In the genomic region with DNA sequence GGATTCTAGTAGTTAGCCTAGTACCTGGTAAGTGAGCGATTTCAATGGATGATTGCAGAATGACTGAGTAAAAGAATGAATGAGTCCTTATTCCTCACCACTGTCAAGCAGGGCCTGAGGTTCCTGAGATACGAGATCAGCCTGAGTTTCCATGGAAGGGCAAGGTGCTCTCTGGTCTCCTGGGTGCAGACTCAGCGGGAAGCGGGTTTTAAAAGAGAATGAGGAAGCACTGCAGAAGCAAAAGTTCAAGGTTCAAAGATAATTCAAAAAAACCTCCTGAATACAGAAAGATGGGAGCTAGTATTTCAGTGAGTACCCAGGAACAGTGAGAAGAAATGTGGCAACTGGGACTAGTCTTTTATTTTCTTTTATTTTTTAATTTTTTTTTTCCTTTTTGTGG, we compare ENCODE assay signal across 19 cellular contexts. TPM values are rescaled to one million over a fixed set of nuclear protein-coding genes. Genes with fewer than 3 reads are reported as not detected.
DNase-seq lines count a peak whose midpoint lies in the region; ATAC-seq and TF ChIP-seq lines count a peak whose summit lies in the region.
"Had no signal": no experiment of that assay in that cellular context is flagged by ENCODE, and none has a peak within 500 bp of the region (broad histone marks: within the 10 kb centered on the region; RNA-seq: fewer than 3 reads in every experiment).

No MANE protein-coding gene starts in this region.

- H3K9me3 Mint-ChIP-seq in natural killer cell (peaks cover under 1 to 3% of the 10 kb centered on the region in 2 donors), endothelial cell (ENCODE audit: unreplicated experiment) (peaks cover 4% of the 10 kb centered on the region), neural crest cell (peaks cover 11% of the 10 kb centered on the region)
- H3K9me3 Mint-ChIP-seq in natural killer cell treated with Interleukin-12 subunit alpha and Interleukin-12 subunit beta and Interleukin-15 and Interleukin-18, amount 100 ng/mL, for 72 hours: peaks cover 3% of the 10 kb centered on the region
- peaks cover 19% of the 10 kb centered on the region for H3K9me3 Mint-ChIP-seq in activated CD4-positive, alpha-beta T cell treated with anti-CD3 and anti-CD28 coated beads, Interleukin-2, amount 10 ng/mL, durations not matched to agents 7 days and 5 days

- peaks cover 8% of the 10 kb centered on the region for H3K36me3 Mint-ChIP-seq in natural killer cell
- peaks cover 35% of the 10 kb centered on the region for H3K36me3 Mint-ChIP-seq in natural killer cell treated with Interleukin-12 subunit alpha and Interleukin-12 subunit beta and Interleukin-15 and Interleukin-18, amount 100 ng/mL, for 72 hours
- H3K36me3 Mint-ChIP-seq in endothelial cell (ENCODE audit: low read depth, unreplicated experiment): peaks cover 62% of the 10 kb centered on the region
- H3K36me3 Mint-ChIP-seq in neural crest cell (ENCODE audit: low read depth): peaks cover 67% of the 10 kb centered on the region
- H3K36me3 Mint-ChIP-seq in activated CD4-positive, alpha-beta T cell treated with anti-CD3 and anti-CD28 coated beads, Interleukin-2, amount 10 ng/mL, durations not matched to agents 7 days and 5 days (ENCODE audit: low read depth): peaks cover 59% of the 10 kb centered on the region

- no peak for TF ChIP-seq CTCF in natural killer cell (IDR thresholded peaks at IDR 0.05)
- TF ChIP-seq CTCF in endothelial cell (IDR thresholded peaks at IDR 0.05; ENCODE audit: unreplicated experiment): no peak
- no peak for TF ChIP-seq CTCF in neural crest cell (conservative IDR thresholded peaks at IDR 0.05)
- no peak for TF ChIP-seq CTCF in foreskin fibroblast (IDR thresholded peaks at IDR 0.05; ENCODE audit: low read depth, low read length)

- peaks cover 12 to 36% of the 10 kb centered on the region in 2 donors for H3K4me1 Mint-ChIP-seq in natural killer cell
- peaks cover 14 to 19% of the 10 kb centered on the region in 2 donors for H3K4me1 Mint-ChIP-seq in natural killer cell treated with Interleukin-12 subunit alpha and Interleukin-12 subunit beta and Interleukin-15 and Interleukin-18, amount 100 ng/mL, for 72 hours (ENCODE audit: low read depth in 2 of 2)
- H3K4me1 Mint-ChIP-seq in endothelial cell (ENCODE audit: unreplicated experiment): peaks cover 17% of the 10 kb centered on the region
- H3K4me1 Mint-ChIP-seq in neural crest cell: peaks cover 38% of the 10 kb centered on the region
- peaks cover 23% of the 10 kb centered on the region for H3K4me1 Mint-ChIP-seq in activated CD4-positive, alpha-beta T cell treated with anti-CD3 and anti-CD28 coated beads, Interleukin-2, amount 10 ng/mL, durations not matched to agents 7 days and 5 days

- CTCF ChIA-PET in activated CD4-positive, alpha-beta T cell treated with anti-CD3 and anti-CD28 coated beads, Interleukin-2, amount 10 ng/mL, durations not matched to agents 7 days and 5 days (lab: Charles Lee): no interaction called here

- POLR2A ChIA-PET in activated CD4-positive, alpha-beta T cell treated with anti-CD3 and anti-CD28 coated beads, Interleukin-2, amount 10 ng/mL, durations not matched to agents 7 days and 5 days (lab: Charles Lee): no interaction called here

- intact Hi-C loops in natural killer cell (cut with micrococcal nuclease): no loop called here

- H3K27ac Mint-ChIP-seq in natural killer cell (no peak overlapping the region), endothelial cell (ENCODE audit: unreplicated experiment) (no peak overlapping the region), neural crest cell (ENCODE audit: unreplicated experiment) (no peak overlapping the region)
- H3K27ac Mint-ChIP-seq in natural killer cell treated with Interleukin-12 subunit alpha and Interleukin-12 subunit beta and Interleukin-15 and Interleukin-18, amount 100 ng/mL, for 72 hours: no peak overlapping the region
- no peak overlapping the region for H3K27ac Mint-ChIP-seq in activated CD4-positive, alpha-beta T cell treated with anti-CD3 and anti-CD28 coated beads, Interleukin-2, amount 10 ng/mL, durations not matched to agents 7 days and 5 days

- ATAC-seq in natural killer cell (no peak), HG03354 (IDR thresholded peaks at IDR 0.05; ENCODE audit: poor library complexity, severe bottlenecking, unreplicated experiment) (no peak)
- ATAC-seq in natural killer cell treated with Interleukin-12 subunit alpha and Interleukin-12 subunit beta and Interleukin-15 and Interleukin-18, amount 100 ng/mL, for 72 hours: no peak

- DNase-seq in natural killer cell: no peak
- DNase-seq in natural killer cell treated with Interleukin-12 subunit alpha and Interleukin-12 subunit beta and Interleukin-15 and Interleukin-18, amount 100 ng/mL, for 72 hours (ENCODE audit: low spot score): no peak
- no peak for DNase-seq in endothelial cell (ENCODE audit: low spot score)
- DNase-seq in neural crest cell (ENCODE audit: low read depth, low spot score): no peak
- DNase-seq in NOMO-1 (lab: John Stamatoyannopoulos, UW; ENCODE audit: unreplicated experiment in 2 of 2): no peak
- no peak for DNase-seq in foreskin fibroblast
- DNase-seq in activated CD4-positive, alpha-beta T cell treated with anti-CD3 and anti-CD28 coated beads, Interleukin-2, amount 10 ng/mL, durations not matched to agents 7 days and 5 days: no peak
- DNase-seq: BE2C; CD4-positive, alpha-beta memory T cell; DMS153; GDM1; GM23248; KBM-7; NCI-H1105; NCI-H1694; NCI-H2081 treated with DMSO at 0.1 percent for 48 hours; SHP77 had no signal

- no peak overlapping the region for H3K4me3 ChIP-seq in foreskin fibroblast (ENCODE audit: low read depth in 1 of 2, low read length in 2 of 2)
- H3K4me3 ChIP-seq: GM23248, HAP-1 had no signal

- no peaks in the 10 kb centered on the region for H3K27me3 Mint-ChIP-seq in natural killer cell (ENCODE audit: low read depth in 2 of 2)
- no peaks in the 10 kb centered on the region for H3K27me3 Mint-ChIP-seq in natural killer cell treated with Interleukin-12 subunit alpha and Interleukin-12 subunit beta and Interleukin-15 and Interleukin-18, amount 100 ng/mL, for 72 hours
- peaks cover 29% of the 10 kb centered on the region for H3K27me3 Mint-ChIP-seq in endothelial cell (ENCODE audit: unreplicated experiment)
- H3K27me3 Mint-ChIP-seq in neural crest cell (ENCODE audit: low read depth): peaks cover 5% of the 10 kb centered on the region
- H3K27me3 Mint-ChIP-seq in activated CD4-positive, alpha-beta T cell treated with anti-CD3 and anti-CD28 coated beads, Interleukin-2, amount 10 ng/mL, durations not matched to agents 7 days and 5 days: no peaks in the 10 kb centered on the region
- H3K27me3 Mint-ChIP-seq: CD4-positive, alpha-beta memory T cell had no signal

- peak overlapping the region; percentile 28 for H3K4me3 Mint-ChIP-seq in natural killer cell
- no peak overlapping the region for H3K4me3 Mint-ChIP-seq in natural killer cell treated with Interleukin-12 subunit alpha and Interleukin-12 subunit beta and Interleukin-15 and Interleukin-18, amount 100 ng/mL, for 72 hours
- peak overlapping the region; percentile 44 for H3K4me3 Mint-ChIP-seq in endothelial cell (ENCODE audit: unreplicated experiment)
- H3K4me3 Mint-ChIP-seq in neural crest cell: peak overlapping the region; percentile 83
- H3K4me3 Mint-ChIP-seq in activated CD4-positive, alpha-beta T cell treated with anti-CD3 and anti-CD28 coated beads, Interleukin-2, amount 10 ng/mL, durations not matched to agents 7 days and 5 days: no peak overlapping the region

RNA-seq across cellular contexts. Expression of a gene that starts 4.3 kb away (rescaled TPM):
- 10 to 100 TPM; 37.8 to 51.6 (median 49.0) TPM for total RNA-seq in natural killer cell
- total RNA-seq in natural killer cell treated with Interleukin-12 subunit alpha and Interleukin-12 subunit beta and Interleukin-15 and Interleukin-18, amount 100 ng/mL, for 72 hours: 10 to 100 TPM; 19.6 to 33.6 TPM
- 47.7 TPM for total RNA-seq in endothelial cell (ENCODE audit: unreplicated experiment)
- 67.1 and 72.3 TPM in 2 replicates for total RNA-seq in neural crest cell
- total RNA-seq in activated CD4-positive, alpha-beta T cell treated with anti-CD3 and anti-CD28 coated beads, Interleukin-2, amount 10 ng/mL, durations not matched to agents 7 days and 5 days: 10 to 100 TPM; 24.5 to 28.3 TPM

RNA-seq across cellular contexts. Expression of a gene that starts 11.6 kb away (rescaled TPM):
- total RNA-seq in natural killer cell: 10 to 100 TPM; 79.0 to 94.6 (median 84.4) TPM
- 10 to 100 TPM; 81.8 to 88.8 TPM for total RNA-seq in natural killer cell treated with Interleukin-12 subunit alpha and Interleukin-12 subunit beta and Interleukin-15 and Interleukin-18, amount 100 ng/mL, for 72 hours
- total RNA-seq in endothelial cell (ENCODE audit: unreplicated experiment): 82.4 TPM
- 142 and 160 TPM in 2 replicates for total RNA-seq in neural crest cell
- total RNA-seq in activated CD4-positive, alpha-beta T cell treated with anti-CD3 and anti-CD28 coated beads, Interleukin-2, amount 10 ng/mL, durations not matched to agents 7 days and 5 days: 10 to 100 TPM; 80.6 to 97.1 TPM

RNA-seq across cellular contexts. Expression of a gene that starts 24.0 kb away (rescaled TPM):
- total RNA-seq in natural killer cell: 100 to 1,000 TPM; 112 to 214 (median 137) TPM
- 100 to 1,000 TPM; 248 to 526 TPM for total RNA-seq in natural killer cell treated with Interleukin-12 subunit alpha and Interleukin-12 subunit beta and Interleukin-15 and Interleukin-18, amount 100 ng/mL, for 72 hours
- 119 TPM for total RNA-seq in endothelial cell (ENCODE audit: unreplicated experiment)
- total RNA-seq in neural crest cell: 420 and 426 TPM in 2 replicates
- 100 to 1,000 TPM; 292 to 321 TPM for total RNA-seq in activated CD4-positive, alpha-beta T cell treated with anti-CD3 and anti-CD28 coated beads, Interleukin-2, amount 10 ng/mL, durations not matched to agents 7 days and 5 days

RNA-seq across cellular contexts. Expression of a gene that starts 24.2 kb away (rescaled TPM):
- total RNA-seq in natural killer cell (10 to 100 TPM in 2 of 3 donors, 1 to 10 TPM in 1; 8.4 to 12.8 (median 12.7) TPM), endothelial cell (ENCODE audit: unreplicated experiment) (17.8 TPM), neural crest cell (22.6 and 23.6 TPM in 2 replicates)
- total RNA-seq in natural killer cell treated with Interleukin-12 subunit alpha and Interleukin-12 subunit beta and Interleukin-15 and Interleukin-18, amount 100 ng/mL, for 72 hours: 10 to 100 TPM in 1 of 2 donors, 1 to 10 TPM in 1; 8.9 to 16.9 TPM
- 10 to 100 TPM; 13.1 to 14.1 TPM for total RNA-seq in activated CD4-positive, alpha-beta T cell treated with anti-CD3 and anti-CD28 coated beads, Interleukin-2, amount 10 ng/mL, durations not matched to agents 7 days and 5 days

RNA-seq across cellular contexts. Expression of a gene that starts 27.6 kb away (rescaled TPM):
- 1 to 10 TPM; 6.2 to 8.9 (median 7.2) TPM for total RNA-seq in natural killer cell
- 10 to 100 TPM in 1 of 2 donors, 1 to 10 TPM in 1; 8.7 to 11.0 TPM for total RNA-seq in natural killer cell treated with Interleukin-12 subunit alpha and Interleukin-12 subunit beta and Interleukin-15 and Interleukin-18, amount 100 ng/mL, for 72 hours
- 18.5 TPM for total RNA-seq in endothelial cell (ENCODE audit: unreplicated experiment)
- total RNA-seq in neural crest cell: 19.3 and 20.3 TPM in 2 replicates
- total RNA-seq in activated CD4-positive, alpha-beta T cell treated with anti-CD3 and anti-CD28 coated beads, Interleukin-2, amount 10 ng/mL, durations not matched to agents 7 days and 5 days: 1 to 10 TPM; 6.6 to 9.1 TPM

Comparison
In these comparisons a context has a peak if more than half of its experiments do, and no peak if none do; other contexts are left out.
1. H3K4me3 Mint-ChIP-seq: peak in natural killer cell (single experiment), endothelial cell (single experiment) and neural crest cell (single experiment); none in natural killer cell treated with Interleukin-12 subunit alpha and Interleukin-12 subunit beta and Interleukin-15 and Interleukin-18, amount 100 ng/mL, for 72 hours (single experiment) and activated CD4-positive, alpha-beta T cell treated with anti-CD3 and anti-CD28 coated beads, Interleukin-2, amount 10 ng/mL, durations not matched to agents 7 days and 5 days (single experiment).